In genomic region chr16:537415-538335, GRCh38 we compare ENCODE assay signal across 24 cellular contexts. TPM values are rescaled to one million over a fixed set of nuclear protein-coding genes. Genes with fewer than 3 reads are reported as not detected.
A peak's percentile ranks its signal among the peaks of the same experiment; 100 is the strongest.
DNase-seq lines count a peak whose midpoint lies in the region; ATAC-seq and TF ChIP-seq lines count a peak whose summit lies in the region.
"Had no signal": no experiment of that assay in that cellular context is flagged by ENCODE, and none has a peak within 500 bp of the region (broad histone marks: within the 10 kb centered on the region; RNA-seq: fewer than 3 reads in every experiment).

No MANE protein-coding gene starts in this region.

- no peaks in the 10 kb centered on the region for H3K4me1 ChIP-seq in DOHH2 (ENCODE audit: control insufficient read depth, low read length)
- peaks cover 22% of the 10 kb centered on the region for H3K4me1 ChIP-seq in IMR-90 (ENCODE audit: control insufficient read depth, insufficient read depth, low read length)
- peaks cover 29 to 43% (median 36%) of the 10 kb centered on the region in 4 donors for H3K4me1 ChIP-seq in stomach

- H3K9me3 ChIP-seq in DOHH2 (ENCODE audit: control insufficient read depth, insufficient read depth, low read length) (no peaks in the 10 kb centered on the region), IMR-90 (ENCODE audit: control insufficient read depth, insufficient read depth, low read length) (no peaks in the 10 kb centered on the region), stomach (no peaks in the 10 kb centered on the region)
- H3K9me3 ChIP-seq: SJSA1, tibial artery had no signal

- peak overlapping the region; percentile 72 for H2AK9ac ChIP-seq in IMR-90 (replicated peaks; ENCODE audit: low read depth, low read length, poor library complexity)

- no peak for TF ChIP-seq EP300 in stomach (IDR thresholded peaks at IDR 0.05)

- no peak overlapping the region for H3K9ac ChIP-seq in IMR-90 (ENCODE audit: low read depth, low read length)

- H3K23ac ChIP-seq in IMR-90 (ENCODE audit: low read depth, low read length), result no peak overlapping the region

- no peaks in the 10 kb centered on the region for H3K27me3 Mint-ChIP-seq in osteocyte (ENCODE audit: unreplicated experiment)
- H3K27me3 Mint-ChIP-seq: central memory CD8-positive, alpha-beta T cell; stimulated activated naive CD8-positive, alpha-beta T cell treated with anti-CD3 and anti-CD28 coated beads, Interleukin-15, Interleukin-2, amounts not matched to agents 100 ng/mL and 50 ng/mL, for 24 hours had no signal

- no peak overlapping the region for H3K27ac Mint-ChIP-seq in osteocyte (ENCODE audit: unreplicated experiment)
- H3K27ac Mint-ChIP-seq: activated T-cell treated with anti-CD3 and anti-CD28 coated beads, Interleukin-2, amount 50 U/mL, for 72 hours; stimulated activated naive CD8-positive, alpha-beta T cell treated with anti-CD3 and anti-CD28 coated beads, Interleukin-15, Interleukin-2, amounts not matched to agents 100 ng/mL and 50 ng/mL, for 24 hours; T-helper 1 cell treated with Interleukin-12 subunit alpha and Interleukin-12 subunit beta and Interleukin-4 antibody, amounts not matched to agents 30 μg/mL and 1 μg/mL, for 36 hours had no signal

- H3K36me3 Mint-ChIP-seq in osteocyte (ENCODE audit: unreplicated experiment), result no peaks in the 10 kb centered on the region

- no peak overlapping the region for H2BK120ac ChIP-seq in IMR-90 (ENCODE audit: low read depth, low read length)

- no peak for TF ChIP-seq RAD21 in IMR-90 (IDR thresholded peaks at IDR 0.05; ENCODE audit: low read length)

- peaks cover 17 to 77% of the 10 kb centered on the region in 2 experiments for H3K79me1 ChIP-seq in IMR-90 (ENCODE audit: low read depth in 1 of 2, low read length in 2 of 2)

- peaks cover 38% of the 10 kb centered on the region for H3K4me1 Mint-ChIP-seq in osteocyte (ENCODE audit: unreplicated experiment)

- TF ChIP-seq POLR2A in IMR-90 (IDR thresholded peaks at IDR 0.05; ENCODE audit: low read depth, low read length) (no peak), stomach (IDR thresholded peaks at IDR 0.05) (no peak)

- peak overlapping the region; percentile 2; the same call in 1 of the 2 replicates for H2AK5ac ChIP-seq in IMR-90 (ENCODE audit: low read depth, low read length)

- H3K36me3 ChIP-seq in DOHH2 (ENCODE audit: control insufficient read depth, low read length) (peaks cover 43% of the 10 kb centered on the region; the same call in 1 of the 2 replicates), IMR-90 (ENCODE audit: control insufficient read depth, insufficient read depth, low read length) (peaks cover 13% of the 10 kb centered on the region), stomach (peaks cover 16 to 85% (median 58%) of the 10 kb centered on the region in 4 donors)

- no TSS peak for BruUV-seq in IMR-90 (replicated peaks; lab: Mats Ljungman, UMichigan)

- H2BK20ac ChIP-seq in IMR-90 (ENCODE audit: low read depth, low read length), result no peak overlapping the region

- H3K18ac ChIP-seq in IMR-90 (ENCODE audit: low read depth, low read length), result no peak overlapping the region

- H3K9me1 ChIP-seq in IMR-90 (ENCODE audit: insufficient read depth, low read length), result peaks cover 12% of the 10 kb centered on the region; the same call in 1 of the 2 replicates

- H3K14ac ChIP-seq in IMR-90 (replicated peaks; ENCODE audit: low read depth, low read length), result no peak overlapping the region

- POLR2A ChIA-PET in IMR-90 (lab: Charles Lee; ENCODE audit: unreplicated experiment), result no interaction called here

- WGBS in IMR-90 (ENCODE audit: extremely low coverage in 2 of 2, insufficient read length in 1 of 2), 2 experiments, result 95% methylated on average over 52 of the region's 60 CpGs; no CpG with 5 or more reads in 1 of the 2 experiments
- WGBS in stomach, 5 donors, result 93 to 98% (median 94%) methylated on average over 38 to 60 of the region's 60 CpGs

- no peak overlapping the region for H2BK15ac ChIP-seq in IMR-90 (ENCODE audit: low read depth, low read length)

- no peak overlapping the region for H4K8ac ChIP-seq in IMR-90 (ENCODE audit: low read depth in 2 of 2, low read length in 2 of 2)

- H3K56ac ChIP-seq in IMR-90 (ENCODE audit: extremely low read depth, insufficient read depth, low read length), result no peak overlapping the region

- H3K27ac ChIP-seq in DOHH2 (ENCODE audit: low read depth, low read length) (no peak overlapping the region), IMR-90 (ENCODE audit: insufficient read depth, low read length) (no peak overlapping the region), stomach (no peak overlapping the region)
- H3K27ac ChIP-seq: SJSA1, tibial artery had no signal

- ATAC-seq in IMR-90 (ENCODE audit: low read depth), result no peak
- ATAC-seq in HG02885 (IDR thresholded peaks at IDR 0.05; ENCODE audit: poor library complexity, unreplicated experiment), result no peak
- ATAC-seq in GM21423 (IDR thresholded peaks at IDR 0.05; ENCODE audit: unreplicated experiment), result no peak
- ATAC-seq: activated T-cell treated with anti-CD3 and anti-CD28 coated beads, Interleukin-2, amount 50 U/mL, for 72 hours; esophagus mucosa had no signal

- TF ChIP-seq CTCF in DOHH2 (IDR thresholded peaks at IDR 0.05; ENCODE audit: low read depth, low read length, poor library complexity, severe bottlenecking) (peak; percentile 31), IMR-90 (conservative IDR thresholded peaks at IDR 0.05; ENCODE audit: low read depth, low read length) (no peak), cardiac fibroblast (IDR thresholded peaks at IDR 0.05; ENCODE audit: low read depth, low read length) (peak; percentile 5), osteocyte (IDR thresholded peaks at IDR 0.05) (peak; percentile 7), stomach (IDR thresholded peaks at IDR 0.05) (no peak)

- no peak overlapping the region for H4K5ac ChIP-seq in IMR-90 (ENCODE audit: low read depth, low read length)

- H2BK5ac ChIP-seq in IMR-90 (ENCODE audit: low read depth, low read length, poor library complexity, severe bottlenecking), result peak overlapping the region; percentile 14

- DNase-seq in IMR-90 (no peak), cardiac fibroblast (ENCODE audit: low read depth in 2 of 2) (no peak), osteocyte (ENCODE audit: extremely low spot score, unreplicated experiment) (no peak), activated gamma-delta T cell treated with Interleukin-2 at 50 U/mL for 16 hours (no peak), stomach (no peak)
- DNase-seq: activated CD4-positive, alpha-beta T cell treated with anti-CD3 and anti-CD28 coated beads for 48 hours; activated naive CD4-positive, alpha-beta T cell treated with anti-CD3 and anti-CD28 coated beads, Interleukin-2, amount 50 U/mL, for 16 hours; activated T-cell treated with anti-CD3 and anti-CD28 coated beads, Interleukin-2, amount 50 U/mL, for 72 hours; AML-193; COR-L47; HCEC 1CT; NCI-H1092 treated with DMSO at 0.1 percent for 48 hours; NCI-H1930; occipital lobe; tibial artery had no signal

- intact Hi-C loops in IMR-90 (cut with micrococcal nuclease) (no loop called here), stomach (cut with DNase I; ENCODE audit: low total_unique reads) (no loop called here)

- no peak overlapping the region for H4K91ac ChIP-seq in IMR-90 (ENCODE audit: insufficient read depth, low read depth, low read length)

- no peak overlapping the region for H2AFZ ChIP-seq in IMR-90 (replicated peaks; ENCODE audit: low read length, poor library complexity)

- H3K9me3 Mint-ChIP-seq in osteocyte (ENCODE audit: unreplicated experiment), result no peaks in the 10 kb centered on the region
- H3K9me3 Mint-ChIP-seq: activated T-cell treated with anti-CD3 and anti-CD28 coated beads, Interleukin-2, amount 50 U/mL, for 72 hours; central memory CD8-positive, alpha-beta T cell; stimulated activated naive CD8-positive, alpha-beta T cell treated with anti-CD3 and anti-CD28 coated beads, Interleukin-15, Interleukin-2, amounts not matched to agents 100 ng/mL and 50 ng/mL, for 24 hours; T-helper 1 cell treated with Interleukin-12 subunit alpha and Interleukin-12 subunit beta and Interleukin-4 antibody, amounts not matched to agents 30 μg/mL and 1 μg/mL, for 36 hours had no signal

- H3K27me3 ChIP-seq in DOHH2 (ENCODE audit: control insufficient read depth, low read length), result no peaks in the 10 kb centered on the region
- H3K27me3 ChIP-seq in IMR-90 (ENCODE audit: control insufficient read depth, insufficient read depth, low read length), result no peaks in the 10 kb centered on the region
- no peaks in the 10 kb centered on the region for H3K27me3 ChIP-seq in stomach
- H3K27me3 ChIP-seq: SJSA1, tibial artery had no signal

- H3K79me2 ChIP-seq in DOHH2 (ENCODE audit: control insufficient read depth, low read length), result peaks cover 98% of the 10 kb centered on the region

- H3K4me3 ChIP-seq in DOHH2 (ENCODE audit: low read length), result no peak overlapping the region
- H3K4me3 ChIP-seq in IMR-90 (ENCODE audit: insufficient read depth, low read depth, low read length), result no peak overlapping the region
- H3K4me3 ChIP-seq in cardiac fibroblast (replicated peaks in 1 of 2; ENCODE audit: low read depth in 2 of 2, low read length in 2 of 2), result no peak overlapping the region
- H3K4me3 ChIP-seq in stomach, result no peak overlapping the region
- H3K4me3 ChIP-seq: SJSA1, tibial artery had no signal

- dilution Hi-C loops in IMR-90 (cut with HindIII; ENCODE audit: low sequenced_read_pairs, unreplicated experiment), result no loop called here

- H3K4ac ChIP-seq in IMR-90 (ENCODE audit: low read depth, low read length), result no peak overlapping the region

- in situ Hi-C loops in IMR-90 (cut with MboI; ENCODE audit: low sequenced_read_pairs), result no loop called here

- H3K4me3 Mint-ChIP-seq in osteocyte (ENCODE audit: unreplicated experiment), result no peak overlapping the region
- H3K4me3 Mint-ChIP-seq: activated T-cell treated with anti-CD3 and anti-CD28 coated beads, Interleukin-2, amount 50 U/mL, for 72 hours; central memory CD8-positive, alpha-beta T cell; stimulated activated naive CD8-positive, alpha-beta T cell treated with anti-CD3 and anti-CD28 coated beads, Interleukin-15, Interleukin-2, amounts not matched to agents 100 ng/mL and 50 ng/mL, for 24 hours; T-helper 1 cell treated with Interleukin-12 subunit alpha and Interleukin-12 subunit beta and Interleukin-4 antibody, amounts not matched to agents 30 μg/mL and 1 μg/mL, for 36 hours had no signal

- no peaks in the 10 kb centered on the region for H3F3A ChIP-seq in DOHH2 (ENCODE audit: control insufficient read depth, insufficient read depth)

- H4K20me1 ChIP-seq in DOHH2 (ENCODE audit: control insufficient read depth, insufficient read depth, low read depth, low read length) (no peaks in the 10 kb centered on the region), IMR-90 (ENCODE audit: insufficient read depth, low read length) (peaks cover 70% of the 10 kb centered on the region)

- CTCF ChIA-PET in IMR-90 (lab: Yijun Ruan, JAX), result no interaction called here

- H3K4me2 ChIP-seq in DOHH2 (ENCODE audit: low read length) (no peak overlapping the region), IMR-90 (ENCODE audit: low read depth, low read length) (no peak overlapping the region)

- H3K9me2 ChIP-seq in DOHH2 (replicated peaks; ENCODE audit: control insufficient read depth, low read length), result no peaks in the 10 kb centered on the region

RNA-seq across cellular contexts. Expression of gene CAPN15, which starts 10.2 kb away (rescaled TPM):
- total RNA-seq in IMR-90 (2012; rRNA removed) (9.3 and 11.4 TPM in 2 replicates), osteocyte (38.3 and 39.9 TPM in 2 replicates), stomach (100 to 1,000 TPM in 1 of 5 donors, 10 to 100 TPM in 4; 25.2 to 235 (median 83.5) TPM)
- polyA plus RNA-seq in IMR-90 (2012; rRNA removed) (24.3 and 36.0 TPM in 2 replicates), stomach (10 to 100 TPM; 29.3 to 33.2 (median 29.6) TPM)
- polyA plus RNA-seq in IMR-90 (2012; cell fraction: cytosol; rRNA removed), result 13.9 and 31.3 TPM in 2 replicates
- 73.5 and 220 TPM in 2 replicates for polyA plus RNA-seq in IMR-90 (2012; cell fraction: nucleus; rRNA removed; ENCODE audit: low replicate concordance)

RNA-seq across cellular contexts. Expression of gene PRR35, which starts 22.5 kb away (rescaled TPM):
- total RNA-seq in IMR-90 (2012; rRNA removed) (not detected in 2 replicates), osteocyte (not detected in 2 replicates), stomach (not detected)
- polyA plus RNA-seq in IMR-90 (2012; rRNA removed) (not detected in 2 replicates), stomach (not detected)
- not detected in 2 replicates for polyA plus RNA-seq in IMR-90 (2012; cell fraction: cytosol; rRNA removed)
- polyA plus RNA-seq in IMR-90 (2012; cell fraction: nucleus; rRNA removed; ENCODE audit: low replicate concordance), result 0.05 and 0.09 TPM in 2 replicates
- total RNA-seq: esophagus mucosa, lung microvascular endothelial cell, occipital lobe, SJSA1 had no signal

RNA-seq across cellular contexts. Expression of gene NHLRC4, which starts 29.1 kb away (rescaled TPM):
- total RNA-seq in IMR-90 (2012; rRNA removed) (0.56 and 0.72 TPM in 2 replicates), osteocyte (0.57 and 1.7 TPM in 2 replicates), stomach (under 1 TPM in 2 of 5 donors, not detected in 3; 0.89 to 0.92 TPM)
- polyA plus RNA-seq in IMR-90 (2012; rRNA removed) (0.65 and 0.84 TPM in 2 replicates), stomach (1 to 10 TPM in 2 of 3 donors, under 1 TPM in 1; 0.35 to 1.4 (median 1.4) TPM)
- polyA plus RNA-seq in IMR-90 (2012; cell fraction: cytosol; rRNA removed), result 0.76 and 1.4 TPM in 2 replicates
- 1.3 and 2.4 TPM in 2 replicates for polyA plus RNA-seq in IMR-90 (2012; cell fraction: nucleus; rRNA removed; ENCODE audit: low replicate concordance)

RNA-seq across cellular contexts. Expression of gene PIGQ, which starts 32.1 kb away (rescaled TPM):
- 5.9 and 7.2 TPM in 2 replicates for total RNA-seq in IMR-90 (2012; rRNA removed)
- polyA plus RNA-seq in IMR-90 (2012; rRNA removed), result 36.8 and 40.5 TPM in 2 replicates
- 16.5 and 38.0 TPM in 2 replicates for polyA plus RNA-seq in IMR-90 (2012; cell fraction: cytosol; rRNA removed)
- polyA plus RNA-seq in IMR-90 (2012; cell fraction: nucleus; rRNA removed; ENCODE audit: low replicate concordance), result 111 and 325 TPM in 2 replicates
- total RNA-seq in osteocyte, result 62.0 and 63.6 TPM in 2 replicates
- 100 to 1,000 TPM in 2 of 5 donors, 10 to 100 TPM in 3; 14.3 to 217 (median 52.6) TPM for total RNA-seq in stomach
- 10 to 100 TPM; 30.1 to 46.5 (median 38.0) TPM for polyA plus RNA-seq in stomach

RNA-seq across cellular contexts. Expression of gene RAB40C, which starts 52.2 kb away (rescaled TPM):
- total RNA-seq in IMR-90 (2012; rRNA removed) (6.8 and 6.9 TPM in 2 replicates), osteocyte (17.1 and 20.0 TPM in 2 replicates), stomach (100 to 1,000 TPM in 1 of 5 donors, 10 to 100 TPM in 4; 17.6 to 101 (median 51.3) TPM)
- polyA plus RNA-seq in IMR-90 (2012; rRNA removed) (13.7 and 15.3 TPM in 2 replicates), stomach (10 to 100 TPM; 20.9 to 24.6 (median 22.1) TPM)
- polyA plus RNA-seq in IMR-90 (2012; cell fraction: cytosol; rRNA removed), result 11.0 and 21.8 TPM in 2 replicates
- polyA plus RNA-seq in IMR-90 (2012; cell fraction: nucleus; rRNA removed; ENCODE audit: low replicate concordance), result 26.4 and 67.6 TPM in 2 replicates

Comparison
In these comparisons a context has a peak if more than half of its experiments do, and no peak if none do; other contexts are left out.
1. CTCF ChIP-seq: peak in DOHH2 (single experiment), cardiac fibroblast (single experiment) and osteocyte (single experiment); none in IMR-90 (single experiment) and stomach (0 of 7).